1 cellular context compared by ENCODE assay signal in genomic region chr12:50615534-50616296, GRCh38.
TF ChIP-seq lines count a peak whose summit lies in the region.

No MANE protein-coding gene starts in this region.

TF ChIP-seq in K562, 482 proteins besides CTCF, POLR2A, EP300 and RAD21 (continued from another document):
- TF ChIP-seq E4F1 (CRISPR knock-in tag; IDR thresholded peaks at IDR 0.05; ENCODE audit: borderline replicate concordance) (no peak), BACH1 (tag; IDR thresholded peaks at IDR 0.05) (no peak), SMARCA5 (IDR thresholded peaks at IDR 0.05) (no peak), ZNF263 (CRISPR knock-in tag; IDR thresholded peaks at IDR 0.05; ENCODE audit: borderline replicate concordance) (no peak), POLR2H (tag; IDR thresholded peaks at IDR 0.05; ENCODE audit: low read depth) (no peak), CEBPG (CRISPR knock-in tag; IDR thresholded peaks at IDR 0.05) (no peak), CEBPG (tag; conservative IDR thresholded peaks at IDR 0.05 in 1 of 2, IDR thresholded peaks at IDR 0.05 in 1 of 2) (no peak), ZNF134 (CRISPR knock-in tag; conservative IDR thresholded peaks at IDR 0.05) (0 out of 2 replicates have a peak, but pooled peaks have one; percentile 33), ZNF717 (CRISPR knock-in tag; IDR thresholded peaks at IDR 0.05) (no peak), MAFG (tag; conservative IDR thresholded peaks at IDR 0.05) (peak; percentile 96), MITF (IDR thresholded peaks at IDR 0.05) (no peak), ZNF121 (CRISPR knock-in tag; conservative IDR thresholded peaks at IDR 0.05) (no peak), NR2C1 (IDR thresholded peaks at IDR 0.05) (no peak), NR2C1 (tag; IDR thresholded peaks at IDR 0.05) (no peak), EHMT2 (IDR thresholded peaks at IDR 0.05) (no peak), ZNF407 (IDR thresholded peaks at IDR 0.05; ENCODE audit: low read depth) (no peak), SUPT5H (IDR thresholded peaks at IDR 0.05) (no peak), CC2D1A (IDR thresholded peaks at IDR 0.05) (no peak), ZNF274 (IDR thresholded peaks at IDR 0.05; ENCODE audit: borderline replicate concordance, low read depth, low read length) (no peak), BHLHE40 (IDR thresholded peaks at IDR 0.05; ENCODE audit: low read length) (no peak), ZNF445 (CRISPR knock-in tag; IDR thresholded peaks at IDR 0.05; ENCODE audit: low read depth) (no peak), FOXO4 (CRISPR knock-in tag; IDR thresholded peaks at IDR 0.05) (no peak), IRF2 (CRISPR knock-in tag; IDR thresholded peaks at IDR 0.05) (no peak), MLLT1 (IDR thresholded peaks at IDR 0.05) (no peak), ZNF76 (CRISPR knock-in tag; IDR thresholded peaks at IDR 0.05; ENCODE audit: borderline replicate concordance) (no peak), ZNF695 (CRISPR knock-in tag; IDR thresholded peaks at IDR 0.05) (no peak), CBFA2T2 (conservative IDR thresholded peaks at IDR 0.05) (no peak), GTF2B (IDR thresholded peaks at IDR 0.05; ENCODE audit: extremely low read depth, insufficient read length) (no peak), ZBTB9 (CRISPR knock-in tag; IDR thresholded peaks at IDR 0.05) (no peak), NFE2 (IDR thresholded peaks at IDR 0.05; ENCODE audit: low read depth) (peak; percentile 97), BRD9 (IDR thresholded peaks at IDR 0.05; ENCODE audit: low read depth, partially characterized antibody) (peak; percentile 22)
